ENCODE assay signal across 27 cellular contexts in genomic region chr12:111638576-111638975, GRCh38. TPM values are rescaled to one million over a fixed set of nuclear protein-coding genes. Genes with fewer than 3 reads are reported as not detected.
A peak's percentile ranks its signal among the peaks of the same experiment; 100 is the strongest.
DNase-seq lines count a peak whose midpoint lies in the region; ATAC-seq and TF ChIP-seq lines count a peak whose summit lies in the region.
"Had no signal": no experiment of that assay in that cellular context is flagged by ENCODE, and none has a peak within 500 bp of the region (broad histone marks: within the 10 kb centered on the region; RNA-seq: fewer than 3 reads in every experiment).

No MANE protein-coding gene starts in this region.

- H3K36me3 Mint-ChIP-seq in HFFc6 (ENCODE audit: low read depth): peaks cover 15% of the 10 kb centered on the region
- H3K36me3 Mint-ChIP-seq: activated naive CD4-positive, alpha-beta T cell treated with anti-CD3 and anti-CD28 coated beads, Interleukin-2, amount 50 U/mL, for 72 hours had no signal

- peaks cover 2% of the 10 kb centered on the region; the same call in 1 of the 2 replicates for H3K27me3 Mint-ChIP-seq in HFFc6 (ENCODE audit: insufficient read depth)
- H3K27me3 Mint-ChIP-seq: activated CD4-positive, alpha-beta T cell treated with anti-CD3 and anti-CD28 coated beads, Interleukin-2, amount 10 ng/mL, durations not matched to agents 24 days and 14 days; stimulated activated naive CD8-positive, alpha-beta T cell treated with anti-CD3 and anti-CD28 coated beads, Interleukin-15, amount 100 ng/mL, for 72 hours had no signal

- ATAC-seq in GM19023 (IDR thresholded peaks at IDR 0.05; ENCODE audit: unreplicated experiment): no peak
- ATAC-seq: activated naive CD4-positive, alpha-beta T cell treated with anti-CD3 and anti-CD28 coated beads, Interleukin-2, amount 50 U/mL, for 72 hours; body of pancreas; GM12878; left lung; right lobe of liver; stimulated activated naive CD8-positive, alpha-beta T cell treated with anti-CD3 and anti-CD28 coated beads, Interleukin-15, amount 100 ng/mL, for 72 hours had no signal

- peak overlapping the region; percentile 51; the same call in 1 of the 2 replicates for H3K27ac Mint-ChIP-seq in HFFc6
- H3K27ac Mint-ChIP-seq: activated CD4-positive, alpha-beta T cell treated with anti-CD3 and anti-CD28 coated beads, Interleukin-2, amount 10 ng/mL, durations not matched to agents 24 days and 14 days had no signal

- H3K4me3 ChIP-seq in fibroblast of the aortic adventitia (ENCODE audit: low read depth, low read length) (no peak overlapping the region), retinal pigment epithelial cell (ENCODE audit: low read length) (no peak overlapping the region)
- H3K4me3 ChIP-seq: body of pancreas, GM12878, GM23248, left lung, right lobe of liver, SJCRH30, uterus had no signal

- H3K4me3 Mint-ChIP-seq in HFFc6: no peak overlapping the region
- H3K4me3 Mint-ChIP-seq: activated CD4-positive, alpha-beta T cell treated with anti-CD3 and anti-CD28 coated beads, Interleukin-2, amount 10 ng/mL, durations not matched to agents 24 days and 14 days; stimulated activated naive CD8-positive, alpha-beta T cell treated with anti-CD3 and anti-CD28 coated beads, Interleukin-15, amount 100 ng/mL, for 72 hours had no signal

- no peaks in the 10 kb centered on the region for H3K9me3 Mint-ChIP-seq in HFFc6
- H3K9me3 Mint-ChIP-seq: activated CD4-positive, alpha-beta T cell treated with anti-CD3 and anti-CD28 coated beads, Interleukin-2, amount 10 ng/mL, durations not matched to agents 24 days and 14 days; activated naive CD4-positive, alpha-beta T cell treated with anti-CD3 and anti-CD28 coated beads, Interleukin-2, amount 50 U/mL, for 72 hours; stimulated activated naive CD8-positive, alpha-beta T cell treated with anti-CD3 and anti-CD28 coated beads, Interleukin-15, amount 100 ng/mL, for 72 hours had no signal

- TF ChIP-seq CTCF in HFFc6 (IDR thresholded peaks at IDR 0.05) (no peak), fibroblast of the aortic adventitia (IDR thresholded peaks at IDR 0.05; ENCODE audit: insufficient read depth, low read length) (no peak), retinal pigment epithelial cell (conservative IDR thresholded peaks at IDR 0.05; ENCODE audit: low read depth, low read length) (no peak)

- DNase-seq in HFFc6 (no peak), astrocyte of the hippocampus (ENCODE audit: low read depth, low spot score) (peak; percentile 85), fibroblast of the aortic adventitia (ENCODE audit: low read depth) (peak; percentile 61), retinal pigment epithelial cell (ENCODE audit: low read depth) (peak; percentile 88), CD1c-positive myeloid dendritic cell (ENCODE audit: extremely low spot score) (no peak)
- no peak for DNase-seq in activated CD4-positive, alpha-beta T cell treated with anti-CD3 and anti-CD28 coated beads, Interleukin-2, amount 50 U/mL, for 48 hours
- DNase-seq: ACHN; activated CD4-positive, alpha-beta T cell treated with anti-CD3 and anti-CD28 coated beads, Interleukin-2, amount 10 ng/mL, durations not matched to agents 24 days and 14 days; activated effector memory CD4-positive, alpha-beta T cell treated with Interleukin-2 at 50 U/mL for 16 hours; BE2C; body of pancreas; cerebellar nuclear complex; GM23248; islet precursor cell; left lung; NCI-H1048; NCI-H446; right lobe of liver; SJCRH30; stimulated activated CD4-positive, alpha-beta T cell treated with anti-CD3 and anti-CD28 coated beads, Interleukin-12 subunit alpha, Interleukin-12 subunit beta, amount 100 ng/mL, for 4 hours; stimulated activated CD4-positive, alpha-beta T cell treated with anti-CD3 and anti-CD28 coated beads, Interleukin-2, amount 100 ng/mL, for 48 hours; stimulated activated naive CD8-positive, alpha-beta T cell treated with anti-CD3 and anti-CD28 coated beads, Interleukin-15, amount 100 ng/mL, for 72 hours; T1000; uterus had no signal

- H3K4me1 Mint-ChIP-seq in HFFc6 (ENCODE audit: low read depth): peaks cover 36% of the 10 kb centered on the region
- H3K4me1 Mint-ChIP-seq: activated CD4-positive, alpha-beta T cell treated with anti-CD3 and anti-CD28 coated beads, Interleukin-2, amount 10 ng/mL, durations not matched to agents 24 days and 14 days; stimulated activated naive CD8-positive, alpha-beta T cell treated with anti-CD3 and anti-CD28 coated beads, Interleukin-15, amount 100 ng/mL, for 72 hours had no signal

RNA-seq across cellular contexts. Expression of gene ATXN2, which starts 39.5 kb away (rescaled TPM):
- 100 to 1,000 TPM in 1 of 6 experiments, 10 to 100 TPM in 5; 80.7 to 110 (median 91.9) TPM for total RNA-seq in HFFc6 (2021; fragmentation: NEBNext Ultra II Directional; extraction: Animal tissue kit (Norgen Biotek cat#: 25700))
- 45.7 and 114 TPM in 2 replicates for total RNA-seq in fibroblast of the aortic adventitia (ENCODE audit: low replicate concordance)

RNA-seq across cellular contexts. Expression of gene BRAP, which starts 47.2 kb away (rescaled TPM):
- 10 to 100 TPM; 15.0 to 19.5 (median 17.8) TPM for total RNA-seq in HFFc6 (2021; fragmentation: NEBNext Ultra II Directional; extraction: Animal tissue kit (Norgen Biotek cat#: 25700))
- 18.3 and 28.5 TPM in 2 replicates for total RNA-seq in fibroblast of the aortic adventitia (ENCODE audit: low replicate concordance)

RNA-seq across cellular contexts. Expression of gene ACAD10, which starts 47.3 kb away (rescaled TPM):
- total RNA-seq in HFFc6 (2021; fragmentation: NEBNext Ultra II Directional; extraction: Animal tissue kit (Norgen Biotek cat#: 25700)): 10 to 100 TPM; 12.8 to 18.4 (median 17.8) TPM
- total RNA-seq in fibroblast of the aortic adventitia (ENCODE audit: low replicate concordance): 15.1 and 19.7 TPM in 2 replicates

Comparison
In these comparisons a context has a peak if more than half of its experiments do, and no peak if none do; other contexts are left out.
1. DNase-seq: peak in astrocyte of the hippocampus (single experiment), fibroblast of the aortic adventitia (single experiment) and retinal pigment epithelial cell (single experiment); none in HFFc6 (single experiment), activated CD4-positive, alpha-beta T cell treated with anti-CD3 and anti-CD28 coated beads, Interleukin-2, amount 50 U/mL, for 48 hours (0 of 2) and CD1c-positive myeloid dendritic cell (single experiment).